ENCODE assay signal across 8 cellular contexts in genomic region chr1:161166669-161167548, GRCh38. TPM values are rescaled to one million over a fixed set of nuclear protein-coding genes. Genes with fewer than 3 reads are reported as not detected.
DNase-seq lines count a peak whose midpoint lies in the region; ATAC-seq and TF ChIP-seq lines count a peak whose summit lies in the region.

No MANE protein-coding gene starts in this region.

- no peak for TF ChIP-seq EP300 in tibial nerve (IDR thresholded peaks at IDR 0.05)

- peaks cover 33% of the 10 kb centered on the region for H3K36me3 Mint-ChIP-seq in stimulated activated naive CD8-positive, alpha-beta T cell treated with anti-CD3 and anti-CD28 coated beads, Interleukin-15, Interleukin-2, amounts not matched to agents 100 ng/mL and 50 ng/mL, for 24 hours (ENCODE audit: low read depth)

- TF ChIP-seq CTCF in brain microvascular endothelial cell (IDR thresholded peaks at IDR 0.05; ENCODE audit: low read depth, low read length, missing control alignments) (no peak), tibial nerve (IDR thresholded peaks at IDR 0.05) (no peak)

- WGBS in tibial nerve, 2 donors: 7 to 10% methylated on average over 26 to 33 of the region's 33 CpGs

- H3K27me3 Mint-ChIP-seq in stimulated activated naive CD8-positive, alpha-beta T cell treated with anti-CD3 and anti-CD28 coated beads, Interleukin-15, Interleukin-2, amounts not matched to agents 100 ng/mL and 50 ng/mL, for 24 hours: no peaks in the 10 kb centered on the region

- no peak for DNase-seq in stimulated activated naive CD8-positive, alpha-beta T cell treated with anti-CD3 and anti-CD28 coated beads, Interleukin-15, Interleukin-2, amounts not matched to agents 100 U/mL and 50 U/mL, for 24 hours
- peak; percentile 52 for DNase-seq in NCI-H1092 treated with DMSO at 0.1 percent for 48 hours (lab: John Stamatoyannopoulos, UW)
- DNase-seq in brain microvascular endothelial cell: no peak
- DNase-seq in left kidney (ENCODE audit: low read depth, low spot score): peak; percentile 80
- DNase-seq in tibial nerve (ENCODE audit: low spot score in 2 of 2): no peak
- DNase-seq in superior temporal gyrus (ENCODE audit: extremely low spot score): no peak
- DNase-seq in NCI-H2081 treated with DMSO at 0.1 percent for 48 hours (lab: John Stamatoyannopoulos, UW): no peak

- H3K27ac ChIP-seq in brain microvascular endothelial cell (peak overlapping the region; percentile 94), tibial nerve (peak overlapping the region; percentile 62 to 96 (median 88))

- no peaks in the 10 kb centered on the region for H3K9me3 ChIP-seq in tibial nerve

- H3K4me3 ChIP-seq in brain microvascular endothelial cell (ENCODE audit: low read depth, low read length) (peak overlapping the region; percentile 79), tibial nerve (peak overlapping the region; percentile 62 to 87 (median 71))

- peaks cover 35% of the 10 kb centered on the region for H3K4me1 Mint-ChIP-seq in stimulated activated naive CD8-positive, alpha-beta T cell treated with anti-CD3 and anti-CD28 coated beads, Interleukin-15, Interleukin-2, amounts not matched to agents 100 ng/mL and 50 ng/mL, for 24 hours (ENCODE audit: low read depth)

- H3K4me3 Mint-ChIP-seq in stimulated activated naive CD8-positive, alpha-beta T cell treated with anti-CD3 and anti-CD28 coated beads, Interleukin-15, Interleukin-2, amounts not matched to agents 100 ng/mL and 50 ng/mL, for 24 hours: peak overlapping the region; percentile 92

- H3K27ac Mint-ChIP-seq in stimulated activated naive CD8-positive, alpha-beta T cell treated with anti-CD3 and anti-CD28 coated beads, Interleukin-15, Interleukin-2, amounts not matched to agents 100 ng/mL and 50 ng/mL, for 24 hours: peak overlapping the region; percentile 92

- no peaks in the 10 kb centered on the region for H3K9me3 Mint-ChIP-seq in stimulated activated naive CD8-positive, alpha-beta T cell treated with anti-CD3 and anti-CD28 coated beads, Interleukin-15, Interleukin-2, amounts not matched to agents 100 ng/mL and 50 ng/mL, for 24 hours

- peaks cover 0 to 36% (median 13%) of the 10 kb centered on the region in 4 donors for H3K4me1 ChIP-seq in tibial nerve

- no peak for TF ChIP-seq POLR2A in tibial nerve (IDR thresholded peaks at IDR 0.05)

- no peaks in the 10 kb centered on the region for H3K27me3 ChIP-seq in brain microvascular endothelial cell (replicated peaks)
- H3K27me3 ChIP-seq in tibial nerve: no peaks in the 10 kb centered on the region

- ATAC-seq in stimulated activated naive CD8-positive, alpha-beta T cell treated with anti-CD3 and anti-CD28 coated beads, Interleukin-15, Interleukin-2, amounts not matched to agents 100 U/mL and 50 U/mL, for 24 hours: no peak

- in situ Hi-C loops in brain microvascular endothelial cell (cut with HindIII; ENCODE audit: low pct_ligation_motif_present, low sequenced_read_pairs): no loop called here

- H3K36me3 ChIP-seq in brain microvascular endothelial cell (replicated peaks) (peaks cover 27% of the 10 kb centered on the region), tibial nerve (peaks cover 0 to 66% (median 12%) of the 10 kb centered on the region in 3 donors)

RNA-seq across cellular contexts. Expression of gene PPOX, which starts 0.7 kb away (rescaled TPM):
- total RNA-seq in tibial nerve: 10 to 100 TPM; 25.6 to 39.3 (median 26.5) TPM

RNA-seq across cellular contexts. Expression of gene USP21, which starts 7.6 kb away (rescaled TPM):
- total RNA-seq in tibial nerve: 10 to 100 TPM; 12.9 to 53.1 (median 20.6) TPM

RNA-seq across cellular contexts. Expression of gene B4GALT3, which starts 10.4 kb away (rescaled TPM):
- 10 to 100 TPM; 18.8 to 41.4 (median 24.3) TPM for total RNA-seq in tibial nerve

RNA-seq across cellular contexts. Expression of gene UFC1, which starts 13.1 kb away (rescaled TPM):
- 10 to 100 TPM; 34.1 to 51.5 (median 37.6) TPM for total RNA-seq in tibial nerve

RNA-seq across cellular contexts. Expression of gene ADAMTS4, which starts 31.9 kb away (rescaled TPM):
- 10 to 100 TPM in 3 of 4 donors, 1 to 10 TPM in 1; 9.0 to 54.9 (median 19.5) TPM for total RNA-seq in tibial nerve

Comparison
In these comparisons a context has a peak if more than half of its experiments do, and no peak if none do; other contexts are left out.
1. DNase-seq: peak in NCI-H1092 treated with DMSO at 0.1 percent for 48 hours (single experiment) and left kidney (single experiment); none in stimulated activated naive CD8-positive, alpha-beta T cell treated with anti-CD3 and anti-CD28 coated beads, Interleukin-15, Interleukin-2, amounts not matched to agents 100 U/mL and 50 U/mL, for 24 hours (single experiment), brain microvascular endothelial cell (single experiment), tibial nerve (0 of 2), superior temporal gyrus (single experiment) and NCI-H2081 treated with DMSO at 0.1 percent for 48 hours (single experiment).